8 cellular contexts compared by ENCODE assay signal in the genomic region with DNA sequence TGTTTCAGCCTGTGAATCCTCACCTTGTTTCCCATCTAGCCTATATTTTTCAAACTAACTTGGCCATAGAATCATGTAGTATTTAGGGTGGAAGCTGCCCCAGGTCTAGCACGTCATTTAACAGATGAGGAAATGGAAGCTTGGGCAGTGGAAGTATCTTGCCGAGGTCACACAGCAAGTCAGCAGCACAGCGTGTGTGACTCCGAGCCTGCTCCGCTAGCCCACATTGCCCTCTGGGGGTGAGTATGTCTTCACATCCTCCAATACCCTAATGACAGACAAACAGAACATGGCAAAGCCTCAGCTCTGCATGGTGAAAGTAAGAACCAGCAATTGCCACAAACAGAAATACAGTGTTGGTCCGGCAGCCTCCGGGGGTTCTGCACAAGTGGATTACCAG. TPM values are rescaled to one million over a fixed set of nuclear protein-coding genes. Genes with fewer than 3 reads are reported as not detected.
DNase-seq lines count a peak whose midpoint lies in the region; ATAC-seq, FAIRE-seq and TF ChIP-seq lines count a peak whose summit lies in the region.

No MANE protein-coding gene starts in this region.

- H3K36me3 ChIP-seq in testis (ENCODE audit: low read depth, missing control alignments): no peaks in the 10 kb centered on the region

- TF ChIP-seq CTCF in D721Med (IDR thresholded peaks at IDR 0.05; ENCODE audit: insufficient read depth, missing control alignments): peak; percentile 15
- TF ChIP-seq CTCF in cardiac fibroblast (IDR thresholded peaks at IDR 0.05; ENCODE audit: low read depth, low read length): no peak
- no peak for TF ChIP-seq CTCF in testis (IDR thresholded peaks at IDR 0.05)

- TF ChIP-seq POLR2A in testis (IDR thresholded peaks at IDR 0.05): no peak

- WGBS in testis, 2 donors: 65 to 77% methylated on average over 6 to 7 of the region's 7 CpGs

- H3K4me3 ChIP-seq in cardiac fibroblast (replicated peaks in 1 of 2; ENCODE audit: low read depth in 2 of 2, low read length in 2 of 2) (no peak overlapping the region), testis (no peak overlapping the region)

- no peak overlapping the region for H3K27ac ChIP-seq in testis

- H3K9me3 ChIP-seq in testis: no peaks in the 10 kb centered on the region

- no peak for FAIRE-seq in D721Med (lab: Jason Lieb, UNC)

- ATAC-seq in HG02798 (IDR thresholded peaks at IDR 0.05; ENCODE audit: poor library complexity, unreplicated experiment): peak; percentile 59
- ATAC-seq in GM21360 (IDR thresholded peaks at IDR 0.05; ENCODE audit: unreplicated experiment): no peak

- H3K27me3 ChIP-seq in testis: no peaks in the 10 kb centered on the region

- no peaks in the 10 kb centered on the region for H3K4me1 ChIP-seq in testis

- DNase-seq in D721Med (ENCODE audit: insufficient read length, low spot score) (no peak), T-helper 2 cell (peak in 4 of 5 experiments; percentile 29 to 89 (median 56)), cardiac fibroblast (ENCODE audit: low read depth in 2 of 2) (peak; percentile 2 to 19), midbrain (lab: John Stamatoyannopoulos, UW) (peak; percentile 35), testis (peak; percentile 24), DMS53 (lab: John Stamatoyannopoulos, UW) (no peak)

- intact Hi-C loops in testis (cut with DNase I; ENCODE audit: low total_unique reads): no loop called here

RNA-seq across cellular contexts. Expression of a gene that starts 2.2 kb away (rescaled TPM):
- under 1 TPM in 1 of 2 donors, not detected in 1; 0.56 TPM for total RNA-seq in testis
- 3.3 TPM for polyA plus RNA-seq in testis (ENCODE audit: insufficient read depth, low read depth, low replicate concordance)

RNA-seq across cellular contexts. Expression of a gene that starts 14.7 kb away (rescaled TPM):
- 1 to 10 TPM in 1 of 2 donors, not detected in 1; 1.2 TPM for total RNA-seq in testis
- polyA plus RNA-seq in testis (ENCODE audit: insufficient read depth, low read depth, low replicate concordance): 2.7 TPM

RNA-seq across cellular contexts. Expression of a gene that starts 38.5 kb away (rescaled TPM):
- total RNA-seq in testis: under 1 TPM; 0.31 to 0.87 TPM
- 1.2 TPM for polyA plus RNA-seq in testis (ENCODE audit: insufficient read depth, low read depth, low replicate concordance)

Comparison
In these comparisons a context has a peak if more than half of its experiments do, and no peak if none do; other contexts are left out.
1. DNase-seq: peak in T-helper 2 cell (4 of 5), cardiac fibroblast (2 of 2), midbrain (single experiment) and testis (single experiment); none in D721Med (single experiment) and DMS53 (single experiment).